Comparison of ENCODE assay signal across 26 cellular contexts in genomic region chr4:55633903-55634302, GRCh38. TPM values are rescaled to one million over a fixed set of nuclear protein-coding genes. Genes with fewer than 3 reads are reported as not detected.
DNase-seq lines count a peak whose midpoint lies in the region; ATAC-seq and TF ChIP-seq lines count a peak whose summit lies in the region.
"Had no signal": no experiment of that assay in that cellular context is flagged by ENCODE, and none has a peak within 500 bp of the region (broad histone marks: within the 10 kb centered on the region; RNA-seq: fewer than 3 reads in every experiment).

No MANE protein-coding gene starts in this region.

- intact Hi-C loops in ovary (cut with DNase I): no loop called here

- peak; percentile 25 for DNase-seq in H7
- DNase-seq in WTC11 (ENCODE audit: low spot score): no peak
- no peak for DNase-seq in neuronal stem cell (ENCODE audit: low spot score)
- no peak for DNase-seq in activated CD4-positive, alpha-beta T cell treated with anti-CD3 and anti-CD28 coated beads, Interleukin-2, amount 50 U/mL, for 1 hour
- DNase-seq in stimulated activated naive CD8-positive, alpha-beta T cell treated with anti-CD3 and anti-CD28 coated beads, Interleukin-15, amount 100 ng/mL, for 72 hours: no peak
- DNase-seq in ovary: no peak
- DNase-seq: AML-193; C1 segment of cervical spinal cord; DMS53; EL; H9; NCI-H1105; NCI-H146; NCI-H2029; NCI-H2227 treated with DMSO at 0.1 percent for 48 hours; NCI-H510A; NCI-H774; NK-92 treated with Interleukin-12 subunit alpha and Interleukin-12 subunit beta, amount 100 ng/mL, for 24 hours; SIG-M5; SK-N-SH had no signal

- H3K36me3 ChIP-seq in H7 (replicated peaks; ENCODE audit: control insufficient read depth, insufficient read depth, low read length) (no peaks in the 10 kb centered on the region), iPS-20b (ENCODE audit: insufficient read depth, low read depth, low read length) (no peaks in the 10 kb centered on the region; the same call in 1 of the 2 replicates), neuronal stem cell (replicated peaks in 1 of 2; ENCODE audit: control insufficient read depth in 2 of 2, insufficient read depth in 2 of 2, low read length in 2 of 2) (peaks cover 0 to 46% of the 10 kb centered on the region in 2 donors), ovary (no peaks in the 10 kb centered on the region)

- peaks cover 18% of the 10 kb centered on the region for H3K27me3 ChIP-seq in H7 (ENCODE audit: control insufficient read depth, insufficient read depth, low read length)
- H3K27me3 ChIP-seq in iPS-20b (ENCODE audit: insufficient read depth, low read length): peaks cover 31% of the 10 kb centered on the region; the same call in 1 of the 2 replicates
- H3K27me3 ChIP-seq in neuronal stem cell (ENCODE audit: control insufficient read depth in 3 of 3, insufficient read depth in 3 of 3, low read depth in 1 of 3, low read length in 3 of 3): peaks cover 0 to 13% (median 0%) of the 10 kb centered on the region in 3 experiments
- H3K27me3 ChIP-seq in ovary: no peaks in the 10 kb centered on the region

- no peak for ATAC-seq in WTC11
- no peak for ATAC-seq in stimulated activated naive CD8-positive, alpha-beta T cell treated with anti-CD3 and anti-CD28 coated beads, Interleukin-15, amount 100 ng/mL, for 72 hours
- ATAC-seq: Panc1 had no signal

- TF ChIP-seq EP300 in ovary (IDR thresholded peaks at IDR 0.05): no peak

- H3K27me3 Mint-ChIP-seq in WTC11 (ENCODE audit: low read depth): peaks cover 23% of the 10 kb centered on the region
- peaks cover 76% of the 10 kb centered on the region for H3K27me3 Mint-ChIP-seq in stimulated activated naive CD8-positive, alpha-beta T cell treated with anti-CD3 and anti-CD28 coated beads, Interleukin-15, amount 100 ng/mL, for 72 hours

- H3K27ac ChIP-seq in iPS-20b (ENCODE audit: low read length) (no peak overlapping the region), neuronal stem cell (replicated peaks; ENCODE audit: low read length) (no peak overlapping the region), ovary (no peak overlapping the region)
- H3K27ac ChIP-seq: HL-60, KMS-11 had no signal

- no peak overlapping the region for H2BK15ac ChIP-seq in neuronal stem cell (ENCODE audit: low read length)

- H2AK5ac ChIP-seq in neuronal stem cell (ENCODE audit: low read depth, low read length): no peak overlapping the region

- H3K9me3 ChIP-seq in iPS-20b (ENCODE audit: insufficient read depth, low read depth, low read length) (no peaks in the 10 kb centered on the region; the same call in 1 of the 2 replicates), neuronal stem cell (replicated peaks in 1 of 2; ENCODE audit: control insufficient read depth in 2 of 2, insufficient read depth in 1 of 2, low read depth in 1 of 2, low read length in 2 of 2) (peaks cover 0 to 19% of the 10 kb centered on the region in 2 donors), ovary (no peaks in the 10 kb centered on the region)
- H3K9me3 ChIP-seq: SK-N-SH had no signal

- no peak overlapping the region for H4K91ac ChIP-seq in neuronal stem cell (ENCODE audit: low read depth, low read length, poor library complexity)

- no peak overlapping the region for H3K27ac Mint-ChIP-seq in WTC11
- no peak overlapping the region for H3K27ac Mint-ChIP-seq in stimulated activated naive CD8-positive, alpha-beta T cell treated with anti-CD3 and anti-CD28 coated beads, Interleukin-15, amount 100 ng/mL, for 72 hours
- H3K27ac Mint-ChIP-seq: H9 had no signal

- peaks cover 16% of the 10 kb centered on the region for H3K36me3 Mint-ChIP-seq in WTC11

- H3K14ac ChIP-seq in neuronal stem cell (ENCODE audit: low read length): no peak overlapping the region

- peaks cover 37% of the 10 kb centered on the region; the same call in 1 of the 2 replicates for H3K4me1 ChIP-seq in iPS-20b (ENCODE audit: insufficient read depth, low read length)
- H3K4me1 ChIP-seq in neuronal stem cell (ENCODE audit: control insufficient read depth in 2 of 2, insufficient read depth in 1 of 2, low read depth in 1 of 2, low read length in 2 of 2): peaks cover 9 to 10% of the 10 kb centered on the region in 2 donors
- H3K4me1 ChIP-seq in ovary (ENCODE audit: insufficient read depth): peaks cover 6% of the 10 kb centered on the region

- H3K4me1 Mint-ChIP-seq in WTC11: peaks cover 64% of the 10 kb centered on the region
- H3K4me1 Mint-ChIP-seq in stimulated activated naive CD8-positive, alpha-beta T cell treated with anti-CD3 and anti-CD28 coated beads, Interleukin-15, amount 100 ng/mL, for 72 hours: peaks cover 18% of the 10 kb centered on the region

- H2BK120ac ChIP-seq in neuronal stem cell (ENCODE audit: low read depth, low read length): no peak overlapping the region

- H3K23ac ChIP-seq in neuronal stem cell (ENCODE audit: low read depth, low read length, poor library complexity): no peak overlapping the region

- WGBS in neuronal stem cell (ENCODE audit: extremely low coverage in 2 of 2, insufficient read length in 2 of 2, insufficient replicate concordance in 1 of 2), 2 donors: no CpG with 5 or more reads among the region's 6 CpGs
- WGBS in ovary, 3 donors: 50 to 69% (median 63%) methylated on average over 6 of the region's 6 CpGs

- no peak overlapping the region for H3K4me2 ChIP-seq in neuronal stem cell (ENCODE audit: insufficient read depth, low read length, poor library complexity, severe bottlenecking)
- H3K4me2 ChIP-seq: KMS-11, SK-N-SH had no signal

- no peaks in the 10 kb centered on the region for H3K79me1 ChIP-seq in neuronal stem cell (ENCODE audit: low read depth, low read length)

- peaks cover 15% of the 10 kb centered on the region for H3K9me3 Mint-ChIP-seq in WTC11
- H3K9me3 Mint-ChIP-seq in stimulated activated naive CD8-positive, alpha-beta T cell treated with anti-CD3 and anti-CD28 coated beads, Interleukin-15, amount 100 ng/mL, for 72 hours: no peaks in the 10 kb centered on the region

- H4K8ac ChIP-seq in neuronal stem cell (ENCODE audit: low read depth, low read length): no peak overlapping the region

- no peak overlapping the region for H3K9ac ChIP-seq in iPS-20b (ENCODE audit: low read depth, low read length)
- H3K9ac ChIP-seq in neuronal stem cell (ENCODE audit: low read depth, low read length, poor library complexity): no peak overlapping the region
- H3K9ac ChIP-seq: KMS-11, SK-N-SH had no signal

- H3K4me3 ChIP-seq in H7 (ENCODE audit: insufficient read depth, low read depth, low read length): no peak overlapping the region
- H3K4me3 ChIP-seq in iPS-20b (ENCODE audit: low read length): peak overlapping the region; percentile 83; the same call in 1 of the 2 replicates
- peak overlapping the region in 1 of 2 donors; percentile 68 for H3K4me3 ChIP-seq in neuronal stem cell (ENCODE audit: low read length in 2 of 2)
- H3K4me3 ChIP-seq in ovary: no peak overlapping the region

- H2BK12ac ChIP-seq in neuronal stem cell (ENCODE audit: low read length): no peak overlapping the region

- POLR2A ChIA-PET in WTC11 (lab: Charles Lee): no interaction called here

- no peak overlapping the region for H3K18ac ChIP-seq in neuronal stem cell (ENCODE audit: low read length)

- no peak overlapping the region for H2BK5ac ChIP-seq in neuronal stem cell (ENCODE audit: low read length)

- TF ChIP-seq POLR2A in ovary (IDR thresholded peaks at IDR 0.05): no peak

- H3K4me3 Mint-ChIP-seq in WTC11: peak overlapping the region; percentile 83
- no peak overlapping the region for H3K4me3 Mint-ChIP-seq in stimulated activated naive CD8-positive, alpha-beta T cell treated with anti-CD3 and anti-CD28 coated beads, Interleukin-15, amount 100 ng/mL, for 72 hours

- no peak overlapping the region for H3K4ac ChIP-seq in neuronal stem cell (ENCODE audit: low read length)

- CTCF ChIA-PET in WTC11 (lab: Charles Lee): no interaction called here

- no peak for TF ChIP-seq CTCF in WTC11 (IDR thresholded peaks at IDR 0.05)
- no peak for TF ChIP-seq CTCF in ovary (IDR thresholded peaks at IDR 0.05)

- H2AFZ ChIP-seq in neuronal stem cell (ENCODE audit: low read length): peak overlapping the region; percentile 11

TF ChIP-seq in WTC11, 78 proteins besides CTCF, POLR2A, EP300 and RAD21 (continues in another document):
- TF ChIP-seq, protein P1, sequence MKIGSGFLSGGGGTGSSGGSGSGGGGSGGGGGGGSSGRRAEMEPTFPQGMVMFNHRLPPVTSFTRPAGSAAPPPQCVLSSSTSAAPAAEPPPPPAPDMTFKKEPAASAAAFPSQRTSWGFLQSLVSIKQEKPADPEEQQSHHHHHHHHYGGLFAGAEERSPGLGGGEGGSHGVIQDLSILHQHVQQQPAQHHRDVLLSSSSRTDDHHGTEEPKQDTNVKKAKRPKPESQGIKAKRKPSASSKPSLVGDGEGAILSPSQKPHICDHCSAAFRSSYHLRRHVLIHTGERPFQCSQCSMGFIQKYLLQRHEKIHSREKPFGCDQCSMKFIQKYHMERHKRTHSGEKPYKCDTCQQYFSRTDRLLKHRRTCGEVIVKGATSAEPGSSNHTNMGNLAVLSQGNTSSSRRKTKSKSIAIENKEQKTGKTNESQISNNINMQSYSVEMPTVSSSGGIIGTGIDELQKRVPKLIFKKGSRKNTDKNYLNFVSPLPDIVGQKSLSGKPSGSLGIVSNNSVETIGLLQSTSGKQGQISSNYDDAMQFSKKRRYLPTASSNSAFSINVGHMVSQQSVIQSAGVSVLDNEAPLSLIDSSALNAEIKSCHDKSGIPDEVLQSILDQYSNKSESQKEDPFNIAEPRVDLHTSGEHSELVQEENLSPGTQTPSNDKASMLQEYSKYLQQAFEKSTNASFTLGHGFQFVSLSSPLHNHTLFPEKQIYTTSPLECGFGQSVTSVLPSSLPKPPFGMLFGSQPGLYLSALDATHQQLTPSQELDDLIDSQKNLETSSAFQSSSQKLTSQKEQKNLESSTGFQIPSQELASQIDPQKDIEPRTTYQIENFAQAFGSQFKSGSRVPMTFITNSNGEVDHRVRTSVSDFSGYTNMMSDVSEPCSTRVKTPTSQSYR (CRISPR knock-in tag; IDR thresholded peaks at IDR 0.05): no peak
- TF ChIP-seq CREM (CRISPR knock-in tag; IDR thresholded peaks at IDR 0.05) (no peak), RORB (CRISPR knock-in tag; IDR thresholded peaks at IDR 0.05) (no peak), SMAD4 (CRISPR knock-in tag; IDR thresholded peaks at IDR 0.05) (no peak), NFATC4 (CRISPR knock-in tag; IDR thresholded peaks at IDR 0.05) (no peak)

RNA-seq across cellular contexts. Expression of gene NMU, which starts 2.2 kb away (rescaled TPM):
- total RNA-seq in H7 (2014; rRNA removed; shearing (Covaris generic)): 52.5 and 63.5 TPM in 2 replicates
- total RNA-seq in WTC11 (2021) (42.2 to 43.7 TPM (median 43.5 TPM) in 3 replicates), ovary (under 1 TPM in 1 of 7 donors, not detected in 6; 0.77 TPM)
- polyA plus RNA-seq in neuronal stem cell (2013, experiment 1 of 2): 10.8 TPM
- polyA plus RNA-seq in neuronal stem cell (2013, experiment 2 of 2): 10.7 TPM
- polyA plus RNA-seq in ovary: under 1 TPM in 1 of 2 donors, not detected in 1; 0.28 TPM
- polyA plus RNA-seq: AG04450 had no signal

RNA-seq across cellular contexts. Expression of gene PDCL2, which starts 41.9 kb away (rescaled TPM):
- not detected in 2 replicates for total RNA-seq in H7 (2014; rRNA removed; shearing (Covaris generic))
- total RNA-seq in WTC11 (2021) (0.21 TPM in 1 of 3 replicates, not detected in the others), ovary (not detected)
- polyA plus RNA-seq in neuronal stem cell (2013, experiment 1 of 2): not detected
- not detected for polyA plus RNA-seq in neuronal stem cell (2013, experiment 2 of 2)
- not detected for polyA plus RNA-seq in ovary
- total RNA-seq: H9, HT1080 had no signal
- polyA plus RNA-seq: AG04450, SK-N-SH had no signal

Comparison
In these comparisons a context has a peak if more than half of its experiments do, and no peak if none do; other contexts are left out.
1. RNA of gene NMU, which starts 2.2 kb away (total RNA-seq): 52.5 to 63.5 TPM in H7 and 42.2 to 43.7 TPM in WTC11; 0.77 TPM in ovary; every median in the first group is over 10 times any median in the second.